In the genomic region with DNA sequence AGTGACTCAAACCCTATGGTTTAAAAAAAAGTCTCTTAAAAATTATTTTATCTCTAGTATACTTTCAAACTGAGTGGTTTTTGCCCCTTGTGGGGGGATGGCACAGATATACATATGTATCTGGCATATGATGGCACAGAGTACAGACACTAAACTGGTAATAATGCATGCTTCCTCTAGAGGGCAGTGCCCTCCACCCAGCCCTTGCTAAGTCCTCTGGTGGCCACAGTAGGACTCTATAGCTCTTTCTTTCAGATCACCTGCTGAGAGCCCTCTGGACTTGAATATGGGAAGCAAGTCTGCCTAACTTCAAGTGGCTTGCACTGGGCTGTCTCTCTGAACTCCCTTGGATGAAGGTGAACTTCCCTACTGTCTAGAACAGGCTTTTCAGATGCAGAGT, we compare ENCODE assay signal across 8 cellular contexts.
DNase-seq lines count a peak whose midpoint lies in the region; TF ChIP-seq lines count a peak whose summit lies in the region.

No MANE protein-coding gene starts in this region.

- no peaks in the 10 kb centered on the region for H3K9me2 ChIP-seq in neural cell (ENCODE audit: insufficient read depth, low read length)

- H3K4me3 ChIP-seq in breast epithelium (no peak overlapping the region), neural cell (ENCODE audit: low read length) (no peak overlapping the region), mesenchymal stem cell (ENCODE audit: insufficient read depth in 1 of 2, low read depth in 1 of 2, low read length in 2 of 2) (no peak overlapping the region)

- H3K9ac ChIP-seq in neural cell (ENCODE audit: low read length): no peak overlapping the region
- H3K9ac ChIP-seq in mesenchymal stem cell (ENCODE audit: low read length): no peak overlapping the region

- no peaks in the 10 kb centered on the region for H3F3A ChIP-seq in neural cell (ENCODE audit: insufficient read depth, low read length, poor library complexity, severe bottlenecking)

- no peaks in the 10 kb centered on the region for H3K36me3 ChIP-seq in breast epithelium
- H3K36me3 ChIP-seq in neural cell (ENCODE audit: insufficient read depth, low read length): no peaks in the 10 kb centered on the region
- H3K36me3 ChIP-seq in mesenchymal stem cell (ENCODE audit: control insufficient read depth in 1 of 2, insufficient read depth in 2 of 2, low read depth in 1 of 2, low read length in 2 of 2): no peaks in the 10 kb centered on the region

- no peaks in the 10 kb centered on the region for H3K79me2 ChIP-seq in neural cell (replicated peaks; ENCODE audit: insufficient read depth, low read length)

- peaks cover 37% of the 10 kb centered on the region for H3K27me3 Mint-ChIP-seq in MCF 10A (ENCODE audit: insufficient read depth, unreplicated experiment)
- peaks cover 3% of the 10 kb centered on the region for H3K27me3 Mint-ChIP-seq in HFFc6 (ENCODE audit: insufficient read depth)

- H3K9me3 ChIP-seq in breast epithelium: no peaks in the 10 kb centered on the region
- H3K9me3 ChIP-seq in neural cell (ENCODE audit: low read length): no peaks in the 10 kb centered on the region
- H3K9me3 ChIP-seq in mesenchymal stem cell (ENCODE audit: control insufficient read depth, low read length): no peaks in the 10 kb centered on the region

- H2BK15ac ChIP-seq in mesenchymal stem cell (ENCODE audit: low read depth, poor library complexity, severe bottlenecking): no peak overlapping the region

- H3K27me3 ChIP-seq in breast epithelium (peaks cover 0 to 34% of the 10 kb centered on the region in 2 donors), neural cell (ENCODE audit: insufficient read depth, low read depth, low read length) (no peaks in the 10 kb centered on the region), mesenchymal stem cell (ENCODE audit: control insufficient read depth in 1 of 2, insufficient read depth in 1 of 2, low read length in 2 of 2) (peaks cover 0 to 46% of the 10 kb centered on the region in 2 experiments)

- H3K79me1 ChIP-seq in mesenchymal stem cell (replicated peaks; ENCODE audit: low read length, poor library complexity, severe bottlenecking): no peaks in the 10 kb centered on the region

- no TSS peak for BruUV-seq in MCF 10A (replicated peaks; lab: Mats Ljungman, UMichigan)

- no peak for TF ChIP-seq EP300 in neural cell (conservative IDR thresholded peaks at IDR 0.05; ENCODE audit: poor library complexity, severe bottlenecking)

- H3K23ac ChIP-seq in mesenchymal stem cell (ENCODE audit: low read length in 2 of 2): no peak overlapping the region

- DNase-seq in MCF 10A (ENCODE audit: unreplicated experiment) (peak; percentile 57), breast epithelium (ENCODE audit: low spot score in 2 of 2) (no peak), HFFc6 (peak; percentile 2), NCI-H526 treated with DMSO at 0.1 percent for 48 hours (lab: John Stamatoyannopoulos, UW) (peak; percentile 6), astrocyte of the hippocampus (ENCODE audit: low read depth, low spot score) (peak; percentile 2), mesenchymal stem cell (no peak), AG08395 (ENCODE audit: low spot score) (no peak)

- no peaks in the 10 kb centered on the region for H3K9me3 Mint-ChIP-seq in MCF 10A (ENCODE audit: unreplicated experiment)
- H3K9me3 Mint-ChIP-seq in HFFc6: no peaks in the 10 kb centered on the region

- no peak overlapping the region for H2AFZ ChIP-seq in neural cell (ENCODE audit: low read depth, low read length)
- H2AFZ ChIP-seq in mesenchymal stem cell (ENCODE audit: low read depth, low read length): no peak overlapping the region

- H3K4me3 Mint-ChIP-seq in MCF 10A (ENCODE audit: unreplicated experiment) (no peak overlapping the region), HFFc6 (no peak overlapping the region)

- no peak overlapping the region for H2AK5ac ChIP-seq in mesenchymal stem cell (ENCODE audit: low read length, severe bottlenecking)

- CTCF ChIA-PET in MCF 10A (lab: Yijun Ruan, JAX): interaction anchor here (0.6 to 1.3 kb wide), 2 partner anchors 35 to 37 kb away, joined by 3 read pairs; no protein-coding TSS in a partner anchor

- no peaks in the 10 kb centered on the region for H3K4me1 ChIP-seq in breast epithelium
- no peaks in the 10 kb centered on the region for H3K4me1 ChIP-seq in mesenchymal stem cell (ENCODE audit: control insufficient read depth, insufficient read depth, low read depth, low read length)

- TF ChIP-seq RAD21 in neural cell (conservative IDR thresholded peaks at IDR 0.05): no peak

- POLR2A ChIA-PET in MCF 10A (lab: Yijun Ruan, JAX): no interaction called here

- H3K4ac ChIP-seq in mesenchymal stem cell (ENCODE audit: low read depth in 1 of 2, low read length in 2 of 2): no peak overlapping the region

- H3K27ac Mint-ChIP-seq in MCF 10A (ENCODE audit: low read depth, unreplicated experiment) (no peak overlapping the region), HFFc6 (no peak overlapping the region)

- H3K4me1 Mint-ChIP-seq in MCF 10A (ENCODE audit: insufficient read depth, unreplicated experiment) (no peaks in the 10 kb centered on the region), HFFc6 (ENCODE audit: low read depth) (no peaks in the 10 kb centered on the region)

- H2BK5ac ChIP-seq in mesenchymal stem cell (ENCODE audit: low read depth, low read length, poor library complexity, severe bottlenecking): no peak overlapping the region

- no peak for TF ChIP-seq POLR2A in breast epithelium (IDR thresholded peaks at IDR 0.05)

- H4K91ac ChIP-seq in mesenchymal stem cell (ENCODE audit: low read length): no peak overlapping the region

- intact Hi-C loops in MCF 10A (cut with micrococcal nuclease): no loop called here
- intact Hi-C loops in breast epithelium (cut with DNase I; ENCODE audit: low total_unique reads): no loop called here

- H3K27ac ChIP-seq in breast epithelium (no peak overlapping the region), neural cell (ENCODE audit: low read length) (no peak overlapping the region), mesenchymal stem cell (ENCODE audit: low read length, poor library complexity, severe bottlenecking) (no peak overlapping the region)

- H3K14ac ChIP-seq in mesenchymal stem cell (ENCODE audit: low read length in 2 of 2): no peak overlapping the region

- no peaks in the 10 kb centered on the region for H4K20me1 ChIP-seq in neural cell (ENCODE audit: insufficient read depth)

- no peak overlapping the region for H4K8ac ChIP-seq in mesenchymal stem cell (ENCODE audit: low read length)

- H3K36me3 Mint-ChIP-seq in MCF 10A (ENCODE audit: insufficient read depth, unreplicated experiment) (no peaks in the 10 kb centered on the region), HFFc6 (ENCODE audit: low read depth) (no peaks in the 10 kb centered on the region)

- H2BK120ac ChIP-seq in mesenchymal stem cell (ENCODE audit: low read depth, low read length): no peak overlapping the region

- TF ChIP-seq CTCF in MCF 10A (IDR thresholded peaks at IDR 0.05; ENCODE audit: unreplicated experiment): peak; percentile 47
- TF ChIP-seq CTCF in breast epithelium (IDR thresholded peaks at IDR 0.05): no peak
- TF ChIP-seq CTCF in HFFc6 (IDR thresholded peaks at IDR 0.05): peak; percentile 60
- peak; percentile 11 for TF ChIP-seq CTCF in neural cell (IDR thresholded peaks at IDR 0.05; ENCODE audit: poor library complexity, severe bottlenecking)

- no peak overlapping the region for H3K18ac ChIP-seq in mesenchymal stem cell (ENCODE audit: low read depth in 1 of 2, low read length in 2 of 2)

- H3K4me2 ChIP-seq in neural cell (ENCODE audit: low read length): no peak overlapping the region
- H3K4me2 ChIP-seq in mesenchymal stem cell (ENCODE audit: low read length, poor library complexity, severe bottlenecking): no peak overlapping the region

- H2BK12ac ChIP-seq in mesenchymal stem cell (ENCODE audit: low read length in 2 of 2): no peak overlapping the region

TF ChIP-seq in neural cell, 6 proteins besides CTCF, POLR2A, EP300 and RAD21:
- TF ChIP-seq, protein P1, sequence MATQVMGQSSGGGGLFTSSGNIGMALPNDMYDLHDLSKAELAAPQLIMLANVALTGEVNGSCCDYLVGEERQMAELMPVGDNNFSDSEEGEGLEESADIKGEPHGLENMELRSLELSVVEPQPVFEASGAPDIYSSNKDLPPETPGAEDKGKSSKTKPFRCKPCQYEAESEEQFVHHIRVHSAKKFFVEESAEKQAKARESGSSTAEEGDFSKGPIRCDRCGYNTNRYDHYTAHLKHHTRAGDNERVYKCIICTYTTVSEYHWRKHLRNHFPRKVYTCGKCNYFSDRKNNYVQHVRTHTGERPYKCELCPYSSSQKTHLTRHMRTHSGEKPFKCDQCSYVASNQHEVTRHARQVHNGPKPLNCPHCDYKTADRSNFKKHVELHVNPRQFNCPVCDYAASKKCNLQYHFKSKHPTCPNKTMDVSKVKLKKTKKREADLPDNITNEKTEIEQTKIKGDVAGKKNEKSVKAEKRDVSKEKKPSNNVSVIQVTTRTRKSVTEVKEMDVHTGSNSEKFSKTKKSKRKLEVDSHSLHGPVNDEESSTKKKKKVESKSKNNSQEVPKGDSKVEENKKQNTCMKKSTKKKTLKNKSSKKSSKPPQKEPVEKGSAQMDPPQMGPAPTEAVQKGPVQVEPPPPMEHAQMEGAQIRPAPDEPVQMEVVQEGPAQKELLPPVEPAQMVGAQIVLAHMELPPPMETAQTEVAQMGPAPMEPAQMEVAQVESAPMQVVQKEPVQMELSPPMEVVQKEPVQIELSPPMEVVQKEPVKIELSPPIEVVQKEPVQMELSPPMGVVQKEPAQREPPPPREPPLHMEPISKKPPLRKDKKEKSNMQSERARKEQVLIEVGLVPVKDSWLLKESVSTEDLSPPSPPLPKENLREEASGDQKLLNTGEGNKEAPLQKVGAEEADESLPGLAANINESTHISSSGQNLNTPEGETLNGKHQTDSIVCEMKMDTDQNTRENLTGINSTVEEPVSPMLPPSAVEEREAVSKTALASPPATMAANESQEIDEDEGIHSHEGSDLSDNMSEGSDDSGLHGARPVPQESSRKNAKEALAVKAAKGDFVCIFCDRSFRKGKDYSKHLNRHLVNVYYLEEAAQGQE (IDR thresholded peaks at IDR 0.05; ENCODE audit: borderline replicate concordance): no peak
- TF ChIP-seq POLR2AphosphoS5 (IDR thresholded peaks at IDR 0.05) (no peak), EZH2 (IDR thresholded peaks at IDR 0.05; ENCODE audit: borderline replicate concordance, insufficient read depth, low read length, poor library complexity, severe bottlenecking) (no peak), SMC3 (conservative IDR thresholded peaks at IDR 0.05; ENCODE audit: poor library complexity) (no peak), MXI1 (conservative IDR thresholded peaks at IDR 0.05; ENCODE audit: poor library complexity, severe bottlenecking) (no peak), TAF1 (IDR thresholded peaks at IDR 0.05; ENCODE audit: low read depth) (no peak)

Comparison
In these comparisons a context has a peak if more than half of its experiments do, and no peak if none do; other contexts are left out.
1. DNase-seq: peak in MCF 10A (single experiment), HFFc6 (single experiment), NCI-H526 treated with DMSO at 0.1 percent for 48 hours (single experiment) and astrocyte of the hippocampus (single experiment); none in breast epithelium (0 of 2), mesenchymal stem cell (single experiment) and AG08395 (single experiment).
2. CTCF ChIP-seq: peak in MCF 10A (single experiment), HFFc6 (single experiment) and neural cell (single experiment); none in breast epithelium (0 of 3).